ENCODE assay signal across 26 cellular contexts in genomic region chr17:63418540-63418939, GRCh38. TPM values are rescaled to one million over a fixed set of nuclear protein-coding genes. Genes with fewer than 3 reads are reported as not detected.
"Had no signal": no experiment of that assay in that cellular context is flagged by ENCODE, and none has a peak within 500 bp of the region (broad histone marks: within the 10 kb centered on the region; RNA-seq: fewer than 3 reads in every experiment).

No MANE protein-coding gene starts in this region.

- H3K36me3 Mint-ChIP-seq: activated CD8-positive, alpha-beta memory T cell treated with anti-CD3 and anti-CD28 coated beads, Interleukin-2, amount 10 ng/mL, durations not matched to agents 7 days and 5 days had no signal

- H3K27ac Mint-ChIP-seq: activated CD8-positive, alpha-beta memory T cell treated with anti-CD3 and anti-CD28 coated beads, Interleukin-2, amount 10 ng/mL, durations not matched to agents 7 days and 5 days; activated naive CD4-positive, alpha-beta T cell treated with anti-CD3 and anti-CD28 coated beads, Interleukin-2, amount 50 U/mL, for 24 hours; activated T-cell treated with anti-CD3 and anti-CD28 coated beads, Interleukin-2, amount 50 U/mL, for 24 hours had no signal

- H3K27me3 Mint-ChIP-seq: activated CD8-positive, alpha-beta memory T cell treated with anti-CD3 and anti-CD28 coated beads, Interleukin-2, amount 10 ng/mL, durations not matched to agents 7 days and 5 days; activated naive CD4-positive, alpha-beta T cell treated with anti-CD3 and anti-CD28 coated beads, Interleukin-2, amount 50 U/mL, for 24 hours; activated T-cell treated with anti-CD3 and anti-CD28 coated beads, Interleukin-2, amount 50 U/mL, for 24 hours had no signal

- H3K9me3 Mint-ChIP-seq: activated naive CD4-positive, alpha-beta T cell treated with anti-CD3 and anti-CD28 coated beads, Interleukin-2, amount 50 U/mL, for 24 hours; activated T-cell treated with anti-CD3 and anti-CD28 coated beads, Interleukin-2, amount 50 U/mL, for 24 hours; activated T-helper 1 cell treated with anti-CD3 and anti-CD28 coated beads, Interleukin-12 subunit alpha, Interleukin-12 subunit beta, Interleukin-2, Interleukin-4 antibody, amounts not matched to agents 30 ng/mL and 10 ng/mL and 1 ng/mL, durations not matched to agents 14 hours and 24 hours and 36 hours had no signal

- DNase-seq: activated CD4-positive, CD25-positive, alpha-beta regulatory T cell; activated CD8-positive, alpha-beta memory T cell treated with anti-CD3 and anti-CD28 coated beads, Interleukin-2, amount 10 ng/mL, durations not matched to agents 7 days and 5 days; activated effector memory CD4-positive, alpha-beta T cell treated with Interleukin-2 at 50 U/mL for 16 hours; activated naive CD4-positive, alpha-beta T cell; activated T-cell treated with anti-CD3 and anti-CD28 coated beads, Interleukin-2, amount 50 U/mL, for 24 hours; aorta; body of pancreas; cerebellar nuclear complex; KG1; NCI-H1048; NCI-H1417; NCI-H1694; NCI-H2029; NCI-H2107; NCI-H2171 treated with DMSO at 0.1 percent for 48 hours; NCI-H226; NCI-H526 treated with DMSO at 0.1 percent for 48 hours; NCI-H82; SIG-M5; T-helper 2 cell; T1000 had no signal

- H3K27me3 ChIP-seq: body of pancreas had no signal

- FAIRE-seq: bronchial epithelial cell, TTC549 had no signal

- ATAC-seq: activated CD8-positive, alpha-beta memory T cell treated with anti-CD3 and anti-CD28 coated beads, Interleukin-2, amount 10 ng/mL, durations not matched to agents 7 days and 5 days; body of pancreas had no signal

- H3K4me3 ChIP-seq: body of pancreas had no signal

- H3K4me1 ChIP-seq: body of pancreas had no signal

- H3K9me3 ChIP-seq: body of pancreas had no signal

- H3K4me3 Mint-ChIP-seq: activated CD8-positive, alpha-beta memory T cell treated with anti-CD3 and anti-CD28 coated beads, Interleukin-2, amount 10 ng/mL, durations not matched to agents 7 days and 5 days; activated naive CD4-positive, alpha-beta T cell treated with anti-CD3 and anti-CD28 coated beads, Interleukin-2, amount 50 U/mL, for 24 hours; activated T-cell treated with anti-CD3 and anti-CD28 coated beads, Interleukin-2, amount 50 U/mL, for 24 hours; activated T-helper 1 cell treated with anti-CD3 and anti-CD28 coated beads, Interleukin-12 subunit alpha, Interleukin-12 subunit beta, Interleukin-2, Interleukin-4 antibody, amounts not matched to agents 30 ng/mL and 10 ng/mL and 1 ng/mL, durations not matched to agents 14 hours and 24 hours and 36 hours had no signal

- H3K27ac ChIP-seq: body of pancreas had no signal

RNA-seq across cellular contexts. Expression of gene CYB561, which starts 27.6 kb away (rescaled TPM):
- total RNA-seq: OCI-LY7 had no signal

RNA-seq across cellular contexts. Expression of gene ACE, which starts 58.3 kb away (rescaled TPM):
- total RNA-seq: bronchial epithelial cell had no signal
